ENCODE assay signal across 12 cellular contexts in genomic region chr4:155208258-155209054, GRCh38. TPM values are rescaled to one million over a fixed set of nuclear protein-coding genes. Genes with fewer than 3 reads are reported as not detected.
DNase-seq lines count a peak whose midpoint lies in the region; ATAC-seq, FAIRE-seq and TF ChIP-seq lines count a peak whose summit lies in the region.
"Had no signal": no experiment of that assay in that cellular context is flagged by ENCODE, and none has a peak within 500 bp of the region (broad histone marks: within the 10 kb centered on the region; RNA-seq: fewer than 3 reads in every experiment).

Gene NPY2R (plus strand): TSS chr4:155208636. CDS start chr4:155213940, 5,304 bp downstream.

- intact Hi-C loops in right cardiac atrium (cut with DNase I): no loop called here
- intact Hi-C loops in pancreas (cut with DNase I): no loop called here
- intact Hi-C loops in vagina (cut with DNase I): no loop called here

- WGBS in SK-N-SH (ENCODE audit: low lambda C conversion rate): 56% methylated on average over 23 of the region's 55 CpGs
- 3% methylated on average over 55 of the region's 55 CpGs for WGBS in right cardiac atrium
- 2 to 3% methylated on average over 50 to 55 of the region's 55 CpGs for WGBS in pancreas, 2 donors

- DNase-seq in BE2C: peak; percentile 90
- peak; percentile 69 for DNase-seq in SK-N-SH
- DNase-seq in right cardiac atrium: peak in 2 of 3 donors; percentile 37 to 51
- DNase-seq in pancreas: peak in 5 of 6 donors; percentile 8 to 69 (median 14)
- DNase-seq in vagina (ENCODE audit: extremely low spot score in 2 of 2): no peak
- DNase-seq in HT-29 (ENCODE audit: low spot score): no peak
- no peak for DNase-seq in SW 1271 (lab: John Stamatoyannopoulos, UW)
- DNase-seq in stimulated activated CD4-positive, alpha-beta T cell treated with anti-CD3 and anti-CD28 coated beads, Interleukin-4, amount 100 ng/mL, for 4 hours: no peak
- DNase-seq: NCI-H446, T-helper 17 cell had no signal

- no peaks in the 10 kb centered on the region for H4K20me1 ChIP-seq in SK-N-SH (ENCODE audit: insufficient read depth)

- no peak within 1 kb of the TSS for H2AFZ ChIP-seq in SK-N-SH (ENCODE audit: low read depth)

- POLR2A ChIA-PET in SK-N-SH (lab: Yijun Ruan, JAX): interaction anchor here (1.5 kb wide), 1 partner anchor 114 kb away, joined by 4 read pairs; no protein-coding TSS in a partner anchor

- CTCF ChIA-PET in SK-N-SH (lab: Yijun Ruan, JAX): interaction anchor here (0.7 to 2.3 kb wide), 25 partner anchors 7 to 402 kb away, joined by 3 to 15 read pairs (median 3); partner anchors contain the start of gene MAP9

- H3K27ac ChIP-seq in SK-N-SH (ENCODE audit: low read depth in 2 of 2, low read length in 1 of 2) (no peak within 1 kb of the TSS), right cardiac atrium (ENCODE audit: low read length) (no peak within 1 kb of the TSS), pancreas (no peak within 1 kb of the TSS), vagina (no peak within 1 kb of the TSS)

- H3K27me3 ChIP-seq in BE2C (no peaks in the 10 kb centered on the region), SK-N-SH (ENCODE audit: insufficient read depth) (0 out of 2 replicates have a peak, but pooled peaks cover 13% of the 10 kb centered on the region), right cardiac atrium (ENCODE audit: control insufficient read depth, insufficient read depth) (no peaks in the 10 kb centered on the region), pancreas (peaks cover 5 to 13% (median 7%) of the 10 kb centered on the region in 4 donors), vagina (no peaks in the 10 kb centered on the region)

- TF ChIP-seq POLR2A in vagina (IDR thresholded peaks at IDR 0.05): no peak

- H3K36me3 ChIP-seq in BE2C (peaks cover 8% of the 10 kb centered on the region), SK-N-SH (replicated peaks in 1 of 2; ENCODE audit: control insufficient read depth in 1 of 2, insufficient read depth in 2 of 2, low read length in 1 of 2) (no peaks in the 10 kb centered on the region), pancreas (no peaks in the 10 kb centered on the region), vagina (no peaks in the 10 kb centered on the region)

- TF ChIP-seq CTCF in BE2C (IDR thresholded peaks at IDR 0.05; ENCODE audit: low read depth, low read length) (peak; percentile 78), SK-N-SH (IDR thresholded peaks at IDR 0.05) (no peak), pancreas (IDR thresholded peaks at IDR 0.05) (no peak), vagina (IDR thresholded peaks at IDR 0.05) (no peak)

- H3K4me2 ChIP-seq in SK-N-SH: no peak within 1 kb of the TSS

- no peaks in the 10 kb centered on the region for H3K9me2 ChIP-seq in SK-N-SH

- H3F3A ChIP-seq in SK-N-SH (replicated peaks; ENCODE audit: insufficient read depth): no peaks in the 10 kb centered on the region

- H3K4me1 ChIP-seq in BE2C (no peaks in the 10 kb centered on the region; the same call in 1 of the 2 replicates), SK-N-SH (ENCODE audit: control insufficient read depth in 1 of 2, insufficient read depth in 2 of 2, low read depth in 1 of 2, low read length in 1 of 2) (no peaks in the 10 kb centered on the region), right cardiac atrium (ENCODE audit: control insufficient read depth, insufficient read depth, low read length) (peaks cover 2% of the 10 kb centered on the region), pancreas (peaks cover 0 to 7% (median 0%) of the 10 kb centered on the region in 3 donors), vagina (peaks cover 14% of the 10 kb centered on the region)

- ATAC-seq in right cardiac atrium (peak in 1 of 2 donors; percentile 50), pancreas (peak in 3 of 4 donors; percentile 60 to 68 (median 67))
- ATAC-seq: T-helper 17 cell had no signal

- H3K9ac ChIP-seq in SK-N-SH: no peak within 1 kb of the TSS

- TF ChIP-seq EP300 in SK-N-SH (IDR thresholded peaks at IDR 0.05; ENCODE audit: borderline replicate concordance in 1 of 2, low read depth in 1 of 2, low read length in 1 of 2): no peak

- H3K79me2 ChIP-seq in SK-N-SH (ENCODE audit: insufficient read depth): no peaks in the 10 kb centered on the region

- peak; percentile 37 for TF ChIP-seq RAD21 in SK-N-SH (IDR thresholded peaks at IDR 0.05; ENCODE audit: low read length)

- FAIRE-seq in pancreas (lab: Jason Lieb, UNC): no peak
- FAIRE-seq: colon had no signal

- no peaks in the 10 kb centered on the region for H3K9me3 ChIP-seq in BE2C
- H3K9me3 ChIP-seq in SK-N-SH: no peaks in the 10 kb centered on the region
- H3K9me3 ChIP-seq in right cardiac atrium (ENCODE audit: control insufficient read depth, low read length): no peaks in the 10 kb centered on the region
- H3K9me3 ChIP-seq in pancreas: no peaks in the 10 kb centered on the region
- H3K9me3 ChIP-seq in vagina: no peaks in the 10 kb centered on the region

- peak within 1 kb of the TSS; percentile 82 for H3K4me3 ChIP-seq in BE2C (ENCODE audit: low read depth, low read length)
- peak within 1 kb of the TSS in 1 of 2 experiments; percentile 42; a peak in 2 of 4 replicates for H3K4me3 ChIP-seq in SK-N-SH (ENCODE audit: low read depth in 2 of 2, low read length in 1 of 2)
- peak within 1 kb of the TSS; percentile 18 for H3K4me3 ChIP-seq in right cardiac atrium (ENCODE audit: low read length)
- H3K4me3 ChIP-seq in pancreas: peak within 1 kb of the TSS in 1 of 4 donors; percentile 39
- H3K4me3 ChIP-seq in vagina: peak within 1 kb of the TSS in 1 of 2 donors; percentile 22

TF ChIP-seq in SK-N-SH, 30 proteins besides CTCF, POLR2A, EP300 and RAD21:
- TF ChIP-seq EZH2phosphoT487 (IDR thresholded peaks at IDR 0.05; ENCODE audit: borderline replicate concordance, low read depth) (no peak), TEAD4 (IDR thresholded peaks at IDR 0.05; ENCODE audit: borderline replicate concordance, insufficient read depth) (no peak), FOXM1 (IDR thresholded peaks at IDR 0.05; ENCODE audit: low read depth) (no peak), RCOR1 (IDR thresholded peaks at IDR 0.05; ENCODE audit: low read length) (no peak), GATA2 (CRISPR knock-in tag; IDR thresholded peaks at IDR 0.05) (0 out of 2 replicates have a peak, but pooled peaks have one; percentile 12), IRF3 (IDR thresholded peaks at IDR 0.05; ENCODE audit: low read depth, low read length) (no peak), YY1 (IDR thresholded peaks at IDR 0.05; ENCODE audit: low read depth) (no peak), CHD2 (IDR thresholded peaks at IDR 0.05; ENCODE audit: low read length, partially characterized antibody) (no peak)

RNA-seq across cellular contexts. Expression of gene NPY2R, which starts in this region (rescaled TPM):
- polyA plus RNA-seq in BE2C (2012; ENCODE audit: insufficient read depth, insufficient read length, low read depth): 13.9 TPM
- 0.05 TPM in 1 of 2 replicates, not detected in the other for polyA plus RNA-seq in SK-N-SH (2012; rRNA removed)
- polyA plus RNA-seq in SK-N-SH (2012; cell fraction: cytosol; rRNA removed): 0.05 TPM in 2 replicates
- 0.01 TPM in 1 of 2 replicates, not detected in the other for polyA plus RNA-seq in SK-N-SH (2012; cell fraction: nucleus; rRNA removed)
- total RNA-seq in right cardiac atrium: under 1 TPM in 2 of 4 donors, not detected in 2; 0.12 to 0.14 TPM
- 0.05 TPM for polyA plus RNA-seq in right cardiac atrium
- total RNA-seq in pancreas: not detected
- under 1 TPM in 1 of 2 donors, not detected in 1; 0.02 TPM for polyA plus RNA-seq in pancreas
- total RNA-seq in vagina: 0.49 TPM
- total RNA-seq in HT-29 (2014; rRNA removed; shearing (Covaris generic)): not detected in 2 replicates
- total RNA-seq: CD4-positive, alpha-beta memory T cell; T-helper 17 cell had no signal
- polyA plus RNA-seq: CD4-positive, alpha-beta memory T cell had no signal

Comparison
In these comparisons a context has a peak if more than half of its experiments do, and no peak if none do; other contexts are left out.
1. Peak in DNase-seq in SK-N-SH; RNA of the gene not detected or under 1 TPM.
2. Peak in DNase-seq and H3K4me3 ChIP-seq in right cardiac atrium; RNA of the gene not detected or under 1 TPM.
3. Peak in DNase-seq and ATAC-seq in pancreas; RNA of the gene not detected or under 1 TPM.